Comparison of ENCODE assay signal across 22 cellular contexts in genomic region chr13:100561599-100562204, GRCh38.
"Had no signal": no experiment of that assay in that cellular context is flagged by ENCODE, and none has a peak within 500 bp of the region (broad histone marks: within the 10 kb centered on the region; RNA-seq: fewer than 3 reads in every experiment).

No MANE protein-coding gene starts in this region.

- H3K27me3 ChIP-seq: brain microvascular endothelial cell, transverse colon, uterus had no signal

- H3K27ac Mint-ChIP-seq: activated T-helper 17 cell treated with anti-CD3 and anti-CD28 coated beads, Interleukin-2, amount 50 U/mL, for 72 hours; immature natural killer cell; natural killer cell treated with Interleukin-12 subunit alpha and Interleukin-12 subunit beta and Interleukin-15 and Interleukin-18, amount 100 ng/mL, for 72 hours; T-helper 1 cell treated with Interleukin-12 subunit alpha and Interleukin-12 subunit beta and Interleukin-4 antibody, amounts not matched to agents 30 μg/mL and 1 μg/mL, for 36 hours had no signal

- H3K27ac ChIP-seq: brain microvascular endothelial cell, left ventricle myocardium inferior, skin epidermis, transverse colon, uterus, VCaP had no signal

- H3K36me3 ChIP-seq: brain microvascular endothelial cell, left ventricle myocardium inferior, transverse colon, uterus had no signal

- DNase-seq: activated CD4-positive, alpha-beta T cell treated with anti-CD3 and anti-CD28 coated beads for 48 hours; activated CD4-positive, alpha-beta T cell treated with anti-CD3 and anti-CD28 coated beads, Interleukin-2, amount 50 U/mL, for 48 hours; activated CD8-positive, alpha-beta memory T cell treated with anti-CD3 and anti-CD28 coated beads, Interleukin-2, amount 50 U/mL, for 48 hours; activated gamma-delta T cell treated with Interleukin-2 at 50 U/mL for 16 hours; activated naive CD4-positive, alpha-beta T cell treated with anti-CD3 and anti-CD28 coated beads, Interleukin-2, amount 50 U/mL, for 16 hours; activated T-cell treated with anti-CD3 and anti-CD28 coated beads, Interleukin-2, amount 50 U/mL, for 4 hours; amniotic stem cell; brain microvascular endothelial cell; hippocampal formation; immature natural killer cell; left ventricle myocardium inferior; mucosa of descending colon; stimulated activated CD4-positive, alpha-beta T cell treated with anti-CD3 and anti-CD28 coated beads, Interleukin-4, amount 100 ng/mL, for 4 hours; stimulated activated naive CD4-positive, alpha-beta T cell; T-helper 9 cell; transverse colon; uterus had no signal

- H3K4me3 ChIP-seq: left ventricle myocardium inferior, mucosa of descending colon, skin epidermis, transverse colon, uterus had no signal

- H3K36me3 Mint-ChIP-seq: natural killer cell treated with Interleukin-12 subunit alpha and Interleukin-12 subunit beta and Interleukin-15 and Interleukin-18, amount 100 ng/mL, for 72 hours had no signal

- H3K4me1 ChIP-seq: left ventricle myocardium inferior, transverse colon, uterus had no signal

- H3K4me3 Mint-ChIP-seq: activated T-cell treated with anti-CD3 and anti-CD28 coated beads, Interleukin-2, amount 50 U/mL, for 4 hours; activated T-helper 17 cell treated with anti-CD3 and anti-CD28 coated beads, Interleukin-2, amount 50 U/mL, for 72 hours; immature natural killer cell; natural killer cell treated with Interleukin-12 subunit alpha and Interleukin-12 subunit beta and Interleukin-15 and Interleukin-18, amount 100 ng/mL, for 72 hours; T-helper 1 cell treated with Interleukin-12 subunit alpha and Interleukin-12 subunit beta and Interleukin-4 antibody, amounts not matched to agents 30 μg/mL and 1 μg/mL, for 36 hours had no signal

- H3K4me1 Mint-ChIP-seq: activated T-helper 17 cell treated with anti-CD3 and anti-CD28 coated beads, Interleukin-2, amount 50 U/mL, for 72 hours; immature natural killer cell had no signal

- H3K27me3 Mint-ChIP-seq: activated T-helper 17 cell treated with anti-CD3 and anti-CD28 coated beads, Interleukin-2, amount 50 U/mL, for 72 hours; natural killer cell treated with Interleukin-12 subunit alpha and Interleukin-12 subunit beta and Interleukin-15 and Interleukin-18, amount 100 ng/mL, for 72 hours had no signal

- H3K9me3 Mint-ChIP-seq: activated T-cell treated with anti-CD3 and anti-CD28 coated beads, Interleukin-2, amount 50 U/mL, for 4 hours; activated T-helper 17 cell treated with anti-CD3 and anti-CD28 coated beads, Interleukin-2, amount 50 U/mL, for 72 hours; natural killer cell treated with Interleukin-12 subunit alpha and Interleukin-12 subunit beta and Interleukin-15 and Interleukin-18, amount 100 ng/mL, for 72 hours had no signal

- H3K9me3 ChIP-seq: mucosa of descending colon, transverse colon, uterus had no signal
